ENCODE assay signal across 1 cellular context in genomic region chr9:114607671-114608524, GRCh38.
A peak's percentile ranks its signal among the peaks of the same experiment; 100 is the strongest.
TF ChIP-seq lines count a peak whose summit lies in the region.

No MANE protein-coding gene starts in this region.

TF ChIP-seq in GM12878, 131 proteins besides CTCF, POLR2A, EP300 and RAD21 (continues in another document):
- peak; percentile 92 for TF ChIP-seq MLLT1 (IDR thresholded peaks at IDR 0.05)
- 0 out of 2 replicates have a peak, but pooled peaks have one; percentile 17 for TF ChIP-seq NR2F1 (conservative IDR thresholded peaks at IDR 0.05)
- TF ChIP-seq IKZF1 (conservative IDR thresholded peaks at IDR 0.05): peak; percentile 97
- TF ChIP-seq GATAD2B (conservative IDR thresholded peaks at IDR 0.05; ENCODE audit: low read depth): peak; percentile 72; the same call in 1 of the 2 replicates
- TF ChIP-seq ATF7 (IDR thresholded peaks at IDR 0.05; ENCODE audit: low read depth): peak; percentile 39; the same call in 1 of the 2 replicates
- 0 out of 3 replicates have a peak, but pooled peaks have one; percentile 46 for TF ChIP-seq POU2F2 (IDR thresholded peaks at IDR 0.05; ENCODE audit: borderline replicate concordance, low read depth, low read length)
- peak; percentile 77 for TF ChIP-seq BCL3 (IDR thresholded peaks at IDR 0.05; ENCODE audit: borderline replicate concordance, insufficient read depth, low read depth, low read length, poor library complexity, severe bottlenecking)
- no peak for TF ChIP-seq BCLAF1 (IDR thresholded peaks at IDR 0.05)
- TF ChIP-seq MTA2 (IDR thresholded peaks at IDR 0.05; ENCODE audit: low read depth): peak; percentile 85
- TF ChIP-seq JUNB (IDR thresholded peaks at IDR 0.05): no peak
- TF ChIP-seq RELA (IDR thresholded peaks at IDR 0.05; ENCODE audit: borderline replicate concordance, partially characterized antibody): peak; percentile 10
- TF ChIP-seq CHD2 (IDR thresholded peaks at IDR 0.05; ENCODE audit: borderline replicate concordance, low read depth, low read length): peak; percentile 45; the same call in 1 of the 2 replicates
- TF ChIP-seq TCF12 (IDR thresholded peaks at IDR 0.05; ENCODE audit: low read depth, low read length): peak; percentile 70
- no peak for TF ChIP-seq ZBTB11 (CRISPR knock-in tag; IDR thresholded peaks at IDR 0.05)
- TF ChIP-seq STAT3 (IDR thresholded peaks at IDR 0.05; ENCODE audit: low read depth, low read length): peak; percentile 89; the same call in 1 of the 2 replicates
- TF ChIP-seq NBN (IDR thresholded peaks at IDR 0.05): peak; percentile 95
- no peak for TF ChIP-seq ZNF384 (IDR thresholded peaks at IDR 0.05; ENCODE audit: borderline replicate concordance, low read depth, low read length)
- TF ChIP-seq ZNF592 (IDR thresholded peaks at IDR 0.05): 0 out of 2 replicates have a peak, but pooled peaks have one; percentile 40
- TF ChIP-seq ATF3 (IDR thresholded peaks at IDR 0.05; ENCODE audit: borderline replicate concordance, extremely low read depth, low read depth, low read length): no peak
- TF ChIP-seq DPF2 (IDR thresholded peaks at IDR 0.05): 0 out of 2 replicates have a peak, but pooled peaks have one; percentile 35
- TF ChIP-seq BMI1 (IDR thresholded peaks at IDR 0.05; ENCODE audit: borderline replicate concordance): 0 out of 2 replicates have a peak, but pooled peaks have one; percentile 46
- peak; percentile 89 for TF ChIP-seq PAX5 (IDR thresholded peaks at IDR 0.05; ENCODE audit: borderline replicate concordance, low read depth, low read length)
- TF ChIP-seq ZNF207 (IDR thresholded peaks at IDR 0.05; ENCODE audit: borderline replicate concordance): no peak
- TF ChIP-seq ZNF24 (IDR thresholded peaks at IDR 0.05): peak; percentile 45; the same call in 1 of the 2 replicates
- TF ChIP-seq ZBED1 (IDR thresholded peaks at IDR 0.05; ENCODE audit: borderline replicate concordance): peak; percentile 33; the same call in 1 of the 2 replicates
- TF ChIP-seq MEF2B (IDR thresholded peaks at IDR 0.05; ENCODE audit: partially characterized antibody, poor library complexity, severe bottlenecking): peak; percentile 81
- peak; percentile 96 for TF ChIP-seq EED (IDR thresholded peaks at IDR 0.05; ENCODE audit: low read depth)
- TF ChIP-seq CREM (IDR thresholded peaks at IDR 0.05; ENCODE audit: low read depth): peak; percentile 67
- 0 out of 2 replicates have a peak, but pooled peaks have one; percentile 12 for TF ChIP-seq REST (IDR thresholded peaks at IDR 0.05; ENCODE audit: low read depth, low read length)
- peak; percentile 90 for TF ChIP-seq IRF4 (IDR thresholded peaks at IDR 0.05; ENCODE audit: low read depth, low read length)
- peak; percentile 45 for TF ChIP-seq SMAD1 (IDR thresholded peaks at IDR 0.05; ENCODE audit: low read depth, partially characterized antibody)
- TF ChIP-seq BCL11A (IDR thresholded peaks at IDR 0.05; ENCODE audit: low read depth, low read length): peak; percentile 77
- TF ChIP-seq MEF2A (IDR thresholded peaks at IDR 0.05; ENCODE audit: insufficient read depth, low read depth, low read length): peak; percentile 87
- no peak for TF ChIP-seq MTA3 (IDR thresholded peaks at IDR 0.05; ENCODE audit: borderline replicate concordance, low read length)
- peak; percentile 90 for TF ChIP-seq SPI1 (IDR thresholded peaks at IDR 0.05; ENCODE audit: borderline replicate concordance, insufficient read depth, low read depth, low read length)
- TF ChIP-seq SKIL (IDR thresholded peaks at IDR 0.05; ENCODE audit: low read depth, poor library complexity, severe bottlenecking): peak; percentile 57
- peak; percentile 99 for TF ChIP-seq IKZF2 (IDR thresholded peaks at IDR 0.05)
